In the genomic region with DNA sequence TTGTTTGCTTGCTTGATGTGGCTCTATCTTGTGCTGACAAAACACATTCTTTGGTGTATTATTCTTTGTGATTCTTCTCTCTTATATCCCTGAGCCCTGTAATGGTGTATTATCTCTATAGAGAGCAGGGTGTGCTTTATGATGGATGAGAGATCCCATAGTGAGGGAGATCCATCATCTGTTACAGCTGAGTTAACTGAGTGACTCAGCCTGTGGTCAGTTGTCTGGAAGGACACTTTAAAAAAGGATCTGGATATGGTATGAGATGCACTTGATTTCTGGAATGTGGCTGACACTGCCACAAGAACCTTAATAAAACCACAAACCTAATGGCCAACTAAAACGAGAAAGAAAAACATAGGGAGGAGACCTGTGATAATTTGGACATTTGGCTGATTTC, we compare ENCODE assay signal across 13 cellular contexts.
DNase-seq lines count a peak whose midpoint lies in the region; ATAC-seq and TF ChIP-seq lines count a peak whose summit lies in the region.
"Had no signal": no experiment of that assay in that cellular context is flagged by ENCODE, and none has a peak within 500 bp of the region (broad histone marks: within the 10 kb centered on the region; RNA-seq: fewer than 3 reads in every experiment).

No MANE protein-coding gene starts in this region.

- in situ Hi-C loops in astrocyte of the cerebellum (cut with HindIII; ENCODE audit: low sequenced_read_pairs), result no loop called here

- no peaks in the 10 kb centered on the region for H3K36me3 ChIP-seq in BJ (ENCODE audit: control insufficient read depth, insufficient read depth, low read length)

- no peaks in the 10 kb centered on the region for H3K36me3 Mint-ChIP-seq in progenitor cell of endocrine pancreas (ENCODE audit: insufficient read depth)
- no peaks in the 10 kb centered on the region for H3K36me3 Mint-ChIP-seq in activated naive CD8-positive, alpha-beta T cell treated with anti-CD3 and anti-CD28 coated beads, Interleukin-2, amount 50 U/mL, for 24 hours (ENCODE audit: low read depth)
- H3K36me3 Mint-ChIP-seq: CD8-positive, alpha-beta T cell had no signal

- H3K27me3 Mint-ChIP-seq in progenitor cell of endocrine pancreas, result no peaks in the 10 kb centered on the region
- no peaks in the 10 kb centered on the region for H3K27me3 Mint-ChIP-seq in activated naive CD8-positive, alpha-beta T cell treated with anti-CD3 and anti-CD28 coated beads, Interleukin-2, amount 50 U/mL, for 24 hours

- no peaks in the 10 kb centered on the region for H3K27me3 ChIP-seq in BJ (ENCODE audit: control insufficient read depth, insufficient read depth, low read length)

- H3K4me3 Mint-ChIP-seq in progenitor cell of endocrine pancreas (ENCODE audit: low read depth), result no peak overlapping the region
- no peak overlapping the region for H3K4me3 Mint-ChIP-seq in activated naive CD8-positive, alpha-beta T cell treated with anti-CD3 and anti-CD28 coated beads, Interleukin-2, amount 50 U/mL, for 24 hours
- H3K4me3 Mint-ChIP-seq: CD8-positive, alpha-beta T cell had no signal

- H3K4me1 Mint-ChIP-seq in progenitor cell of endocrine pancreas (ENCODE audit: low read depth), result peaks cover 4% of the 10 kb centered on the region
- H3K4me1 Mint-ChIP-seq in activated naive CD8-positive, alpha-beta T cell treated with anti-CD3 and anti-CD28 coated beads, Interleukin-2, amount 50 U/mL, for 24 hours, result no peaks in the 10 kb centered on the region

- TF ChIP-seq CTCF in BJ (IDR thresholded peaks at IDR 0.05; ENCODE audit: insufficient read depth, low read depth, low read length), result no peak
- no peak for TF ChIP-seq CTCF in astrocyte of the cerebellum (IDR thresholded peaks at IDR 0.05; ENCODE audit: low read depth, low read length, missing control alignments)
- TF ChIP-seq CTCF in progenitor cell of endocrine pancreas (IDR thresholded peaks at IDR 0.05; ENCODE audit: unreplicated experiment), result no peak

- POLR2A ChIA-PET in BJ (lab: Charles Lee), result no interaction called here

- DNase-seq in BJ (ENCODE audit: low read depth) (peak; percentile 56), M059J (ENCODE audit: low read depth) (peak; percentile 91), astrocyte of the cerebellum (ENCODE audit: low read depth) (peak; percentile 49), kidney tubule cell (ENCODE audit: low spot score) (peak; percentile 93), progenitor cell of endocrine pancreas (ENCODE audit: low spot score, unreplicated experiment) (no peak), superior temporal gyrus (ENCODE audit: extremely low spot score) (no peak)
- DNase-seq in activated naive CD8-positive, alpha-beta T cell treated with anti-CD3 and anti-CD28 coated beads, Interleukin-2, amount 50 U/mL, for 24 hours, result no peak
- DNase-seq: activated CD4-positive, CD25-positive, alpha-beta regulatory T cell treated with anti-CD3 and anti-CD28 coated beads, Interleukin-2, amount 50 U/mL, for 72 hours; CD8-positive, alpha-beta T cell; NCI-H187; stimulated activated CD4-positive, alpha-beta T cell treated with anti-CD3 and anti-CD28 coated beads, Interleukin-12 subunit alpha, Interleukin-12 subunit beta, amount 100 ng/mL, for 4 hours had no signal

- ATAC-seq in HG02852 (IDR thresholded peaks at IDR 0.05; ENCODE audit: unreplicated experiment), result no peak
- ATAC-seq in activated naive CD8-positive, alpha-beta T cell treated with anti-CD3 and anti-CD28 coated beads, Interleukin-2, amount 50 U/mL, for 24 hours, result no peak
- ATAC-seq: CD8-positive, alpha-beta T cell had no signal

- no peak overlapping the region for H3K4me3 ChIP-seq in BJ (ENCODE audit: low read depth, low read length)
- H3K4me3 ChIP-seq in astrocyte of the cerebellum (ENCODE audit: low read depth, low read length), result no peak overlapping the region

- H3K27ac Mint-ChIP-seq in progenitor cell of endocrine pancreas, result no peak overlapping the region
- H3K27ac Mint-ChIP-seq in activated naive CD8-positive, alpha-beta T cell treated with anti-CD3 and anti-CD28 coated beads, Interleukin-2, amount 50 U/mL, for 24 hours, result no peak overlapping the region
- H3K27ac Mint-ChIP-seq: activated T-helper 2 cell treated with anti-CD3 and anti-CD28 coated beads, Interferon-gamma antibody, Interleukin-2, Interleukin-4, amounts not matched to agents 10 μg/mL and 5 μg/mL and 100 μg/mL, durations not matched to agents 14 hours and 24 hours and 36 hours; CD8-positive, alpha-beta T cell had no signal

- H3K9me3 Mint-ChIP-seq in progenitor cell of endocrine pancreas (ENCODE audit: low read depth), result no peaks in the 10 kb centered on the region
- peaks cover under 1% of the 10 kb centered on the region for H3K9me3 Mint-ChIP-seq in activated naive CD8-positive, alpha-beta T cell treated with anti-CD3 and anti-CD28 coated beads, Interleukin-2, amount 50 U/mL, for 24 hours

- CTCF ChIA-PET in BJ (lab: Yijun Ruan, JAX), result interaction anchor here (1.0 to 1.1 kb wide), 2 partner anchors 12 to 772 kb away, joined by 3 to 4 read pairs; no protein-coding TSS in a partner anchor

Comparison
In these comparisons a context has a peak if more than half of its experiments do, and no peak if none do; other contexts are left out.
1. DNase-seq: peak in BJ (single experiment), M059J (single experiment), astrocyte of the cerebellum (single experiment) and kidney tubule cell (single experiment); none in progenitor cell of endocrine pancreas (single experiment), activated naive CD8-positive, alpha-beta T cell treated with anti-CD3 and anti-CD28 coated beads, Interleukin-2, amount 50 U/mL, for 24 hours (single experiment) and superior temporal gyrus (single experiment).